ENCODE assay signal across 2 cellular contexts in genomic region chr15:99153026-99153535, GRCh38.
TF ChIP-seq lines count a peak whose summit lies in the region.

No MANE protein-coding gene starts in this region.

TF ChIP-seq in A549, 52 proteins besides CTCF, POLR2A, EP300 and RAD21:
- TF ChIP-seq NR3C1 (IDR thresholded peaks at IDR 0.05) (no peak), ATOH8 (CRISPR knock-in tag; IDR thresholded peaks at IDR 0.05; ENCODE audit: low read depth) (no peak), FOSB (CRISPR knock-in tag; IDR thresholded peaks at IDR 0.05) (no peak), RCOR1 (IDR thresholded peaks at IDR 0.05; ENCODE audit: low read depth, low read length) (no peak), CEBPB (IDR thresholded peaks at IDR 0.05) (no peak), CBX2 (IDR thresholded peaks at IDR 0.05; ENCODE audit: borderline replicate concordance, low read depth) (no peak), SMC3 (IDR thresholded peaks at IDR 0.05) (no peak), TP53 (CRISPR knock-in tag; IDR thresholded peaks at IDR 0.05) (no peak), HOXA7 (CRISPR knock-in tag; IDR thresholded peaks at IDR 0.05) (no peak), MAX (IDR thresholded peaks at IDR 0.05) (no peak)

TF ChIP-seq in IMR-90, 13 proteins besides CTCF, POLR2A, EP300 and RAD21:
- TF ChIP-seq MAZ (IDR thresholded peaks at IDR 0.05; ENCODE audit: borderline replicate concordance, low read depth, low read length) (no peak), SMC3 (IDR thresholded peaks at IDR 0.05; ENCODE audit: low read depth, low read length) (no peak), RFX5 (IDR thresholded peaks at IDR 0.05; ENCODE audit: low read depth, low read length) (no peak), BHLHE40 (IDR thresholded peaks at IDR 0.05; ENCODE audit: low read depth, low read length) (no peak), USF2 (IDR thresholded peaks at IDR 0.05; ENCODE audit: low read depth, low read length) (no peak), ELK1 (IDR thresholded peaks at IDR 0.05; ENCODE audit: borderline replicate concordance, low read depth, low read length) (no peak), MAFK (IDR thresholded peaks at IDR 0.05; ENCODE audit: low read depth, low read length) (no peak), MXI1 (IDR thresholded peaks at IDR 0.05; ENCODE audit: borderline replicate concordance, low read depth, low read length) (no peak), RCOR1 (IDR thresholded peaks at IDR 0.05; ENCODE audit: insufficient replicate concordance, low read length) (no peak), CHD1 (IDR thresholded peaks at IDR 0.05; ENCODE audit: low read depth, low read length) (no peak), FOS (IDR thresholded peaks at IDR 0.05; ENCODE audit: low read depth, low read length) (no peak), NFE2L2 (IDR thresholded peaks at IDR 0.05; ENCODE audit: low read depth, low read length) (no peak), CEBPB (IDR thresholded peaks at IDR 0.05; ENCODE audit: low read depth, low read length) (no peak)
